ENCODE assay signal across 19 cellular contexts in the genomic region with DNA sequence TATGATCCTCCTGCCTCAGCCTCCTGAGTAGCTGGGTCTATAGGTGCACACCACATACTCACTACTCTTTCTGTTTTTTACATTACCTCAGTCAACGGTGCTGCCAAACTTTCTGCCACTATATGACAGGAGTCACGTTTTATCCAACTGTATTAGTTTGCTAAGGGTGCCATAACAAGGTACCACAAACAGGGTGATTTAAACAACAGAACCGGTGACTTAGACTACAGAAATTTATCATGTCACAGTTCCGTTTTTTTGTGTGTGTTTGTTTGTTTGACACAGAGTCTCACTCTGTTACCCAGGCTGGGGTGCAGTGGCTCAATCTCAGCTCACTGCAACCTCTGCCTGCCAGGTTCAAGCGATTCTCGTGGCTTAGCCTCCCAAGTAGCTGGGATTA. TPM values are rescaled to one million over a fixed set of nuclear protein-coding genes. Genes with fewer than 3 reads are reported as not detected.
DNase-seq lines count a peak whose midpoint lies in the region; ATAC-seq, FAIRE-seq and TF ChIP-seq lines count a peak whose summit lies in the region.
"Had no signal": no experiment of that assay in that cellular context is flagged by ENCODE, and none has a peak within 500 bp of the region (broad histone marks: within the 10 kb centered on the region; RNA-seq: fewer than 3 reads in every experiment).

No MANE protein-coding gene starts in this region.

- no peak for TF ChIP-seq CTCF in WTC11 (IDR thresholded peaks at IDR 0.05)
- no peak for TF ChIP-seq CTCF in endodermal cell (conservative IDR thresholded peaks at IDR 0.05)
- TF ChIP-seq CTCF in upper lobe of left lung (IDR thresholded peaks at IDR 0.05) = no peak
- no peak for TF ChIP-seq CTCF in upper lobe of right lung (IDR thresholded peaks at IDR 0.05)

- peaks cover 4% of the 10 kb centered on the region; the same call in 1 of the 2 replicates for H3K9me3 Mint-ChIP-seq in WTC11
- H3K9me3 Mint-ChIP-seq in endodermal cell = no peaks in the 10 kb centered on the region
- H3K9me3 Mint-ChIP-seq in stimulated activated memory B cell treated with anti-CD40 and anti-IgM and Interleukin-4, amounts not matched to agents 10 μg/mL and 1 μg/mL and 100 μg/mL, for 72 hours = no peaks in the 10 kb centered on the region

- intact Hi-C loops in upper lobe of right lung (cut with DNase I) = no loop called here

- no peak for TF ChIP-seq EP300 in upper lobe of left lung (IDR thresholded peaks at IDR 0.05)

- peaks cover 3% of the 10 kb centered on the region; the same call in 1 of the 2 replicates for H3K4me1 Mint-ChIP-seq in WTC11
- no peaks in the 10 kb centered on the region for H3K4me1 Mint-ChIP-seq in endodermal cell
- peaks cover 47% of the 10 kb centered on the region for H3K4me1 Mint-ChIP-seq in stimulated activated memory B cell treated with anti-CD40 and anti-IgM and Interleukin-4, amounts not matched to agents 10 μg/mL and 1 μg/mL and 100 μg/mL, for 72 hours

- CTCF ChIA-PET in WTC11 (lab: Charles Lee) = interaction anchor here (1.3 kb wide), 1 partner anchor 44 kb away, joined by 3 read pairs; no protein-coding TSS in a partner anchor

- no peak for DNase-seq in GM12892 (ENCODE audit: insufficient read length)
- no peak for DNase-seq in WTC11 (ENCODE audit: low spot score)
- peak; percentile 19 for DNase-seq in endodermal cell
- DNase-seq in upper lobe of left lung = no peak
- DNase-seq in NCI-H2081 treated with DMSO at 0.1 percent for 48 hours (lab: John Stamatoyannopoulos, UW) = no peak
- no peak for DNase-seq in upper lobe of right lung
- DNase-seq: 8988T; ACHN; C1 segment of cervical spinal cord; CD4-positive, alpha-beta T cell; DMS79; EL; HCEC 1CT; HFFc6 had no signal

- H3K27ac Mint-ChIP-seq in WTC11 = peak overlapping the region; percentile 5; the same call in 1 of the 2 replicates
- H3K27ac Mint-ChIP-seq in endodermal cell = no peak overlapping the region
- peak overlapping the region; percentile 10 for H3K27ac Mint-ChIP-seq in stimulated activated memory B cell treated with anti-CD40 and anti-IgM and Interleukin-4, amounts not matched to agents 10 μg/mL and 1 μg/mL and 100 μg/mL, for 72 hours
- H3K27ac Mint-ChIP-seq: B cell; CD4-positive, alpha-beta T cell; HFFc6 had no signal

- H3K4me3 Mint-ChIP-seq in WTC11 (no peak overlapping the region), endodermal cell (no peak overlapping the region)
- no peak overlapping the region for H3K4me3 Mint-ChIP-seq in stimulated activated memory B cell treated with anti-CD40 and anti-IgM and Interleukin-4, amounts not matched to agents 10 μg/mL and 1 μg/mL and 100 μg/mL, for 72 hours
- H3K4me3 Mint-ChIP-seq: B cell; CD4-positive, alpha-beta T cell; HFFc6 had no signal

- peaks cover 4% of the 10 kb centered on the region for H3K9me3 ChIP-seq in endodermal cell (ENCODE audit: control insufficient read depth, low read length)
- no peaks in the 10 kb centered on the region for H3K9me3 ChIP-seq in upper lobe of left lung
- H3K9me3 ChIP-seq in upper lobe of right lung = no peaks in the 10 kb centered on the region

- peak; percentile 66 for FAIRE-seq in GM12892 (lab: Jason Lieb, UNC)
- FAIRE-seq: G401.6, HepG2, HTR-8/SVneo had no signal

- no peak overlapping the region for H3K9ac ChIP-seq in endodermal cell (ENCODE audit: extremely low read depth, low read length, poor library complexity, severe bottlenecking)

- WGBS in endodermal cell (ENCODE audit: insufficient coverage in 1 of 2, insufficient read length in 1 of 2), 2 experiments = 92 to 95% methylated on average over 6 of the region's 6 CpGs
- 89 to 91% methylated on average over 6 of the region's 6 CpGs for WGBS in upper lobe of left lung, 2 donors

- H3K36me3 ChIP-seq in endodermal cell (ENCODE audit: control insufficient read depth, insufficient read depth, low read length) (no peaks in the 10 kb centered on the region), upper lobe of left lung (no peaks in the 10 kb centered on the region), upper lobe of right lung (no peaks in the 10 kb centered on the region)

- H3K27me3 Mint-ChIP-seq in WTC11 (ENCODE audit: low read depth) (no peaks in the 10 kb centered on the region; the same call in 1 of the 2 replicates), endodermal cell (ENCODE audit: insufficient read depth) (peaks cover 3% of the 10 kb centered on the region)
- H3K27me3 Mint-ChIP-seq in stimulated activated memory B cell treated with anti-CD40 and anti-IgM and Interleukin-4, amounts not matched to agents 10 μg/mL and 1 μg/mL and 100 μg/mL, for 72 hours = no peaks in the 10 kb centered on the region
- H3K27me3 Mint-ChIP-seq: B cell had no signal

- H3K36me3 Mint-ChIP-seq in WTC11 (no peaks in the 10 kb centered on the region), endodermal cell (ENCODE audit: low read depth) (no peaks in the 10 kb centered on the region)
- peaks cover 4% of the 10 kb centered on the region for H3K36me3 Mint-ChIP-seq in stimulated activated memory B cell treated with anti-CD40 and anti-IgM and Interleukin-4, amounts not matched to agents 10 μg/mL and 1 μg/mL and 100 μg/mL, for 72 hours

- POLR2A ChIA-PET in WTC11 (lab: Charles Lee) = no interaction called here

- ATAC-seq in WTC11 (no peak), upper lobe of left lung (ENCODE audit: low FRiP score in 2 of 2) (no peak), upper lobe of right lung (no peak)
- ATAC-seq in stimulated activated memory B cell treated with anti-CD40 and anti-IgM and Interleukin-4, amounts not matched to agents 10 μg/mL and 1 μg/mL and 100 μg/mL, for 72 hours = no peak

- no peaks in the 10 kb centered on the region for H3K27me3 ChIP-seq in endodermal cell (ENCODE audit: control insufficient read depth, insufficient read depth, low read length, poor library complexity, severe bottlenecking)
- H3K27me3 ChIP-seq in upper lobe of left lung = no peaks in the 10 kb centered on the region
- H3K27me3 ChIP-seq in upper lobe of right lung = no peaks in the 10 kb centered on the region

- H3K4me3 ChIP-seq in endodermal cell (ENCODE audit: low read length) = no peak overlapping the region
- no peak overlapping the region for H3K4me3 ChIP-seq in upper lobe of left lung
- no peak overlapping the region for H3K4me3 ChIP-seq in upper lobe of right lung

- H3K27ac ChIP-seq in endodermal cell (ENCODE audit: low read depth, low read length) (no peak overlapping the region), upper lobe of left lung (no peak overlapping the region), upper lobe of right lung (no peak overlapping the region)

- H3K4me1 ChIP-seq in endodermal cell (ENCODE audit: control insufficient read depth, insufficient read depth, low read length) = no peaks in the 10 kb centered on the region
- H3K4me1 ChIP-seq in upper lobe of left lung = peaks cover 0 to 4% (median under 1%) of the 10 kb centered on the region in 4 donors
- no peaks in the 10 kb centered on the region for H3K4me1 ChIP-seq in upper lobe of right lung

- TF ChIP-seq POLR2A in GM12892 (IDR thresholded peaks at IDR 0.05; ENCODE audit: low read depth, low read length) (no peak), upper lobe of left lung (IDR thresholded peaks at IDR 0.05) (no peak)

TF ChIP-seq in WTC11, 78 proteins besides CTCF, POLR2A, EP300 and RAD21 (continues in another document):
- TF ChIP-seq, protein P1, sequence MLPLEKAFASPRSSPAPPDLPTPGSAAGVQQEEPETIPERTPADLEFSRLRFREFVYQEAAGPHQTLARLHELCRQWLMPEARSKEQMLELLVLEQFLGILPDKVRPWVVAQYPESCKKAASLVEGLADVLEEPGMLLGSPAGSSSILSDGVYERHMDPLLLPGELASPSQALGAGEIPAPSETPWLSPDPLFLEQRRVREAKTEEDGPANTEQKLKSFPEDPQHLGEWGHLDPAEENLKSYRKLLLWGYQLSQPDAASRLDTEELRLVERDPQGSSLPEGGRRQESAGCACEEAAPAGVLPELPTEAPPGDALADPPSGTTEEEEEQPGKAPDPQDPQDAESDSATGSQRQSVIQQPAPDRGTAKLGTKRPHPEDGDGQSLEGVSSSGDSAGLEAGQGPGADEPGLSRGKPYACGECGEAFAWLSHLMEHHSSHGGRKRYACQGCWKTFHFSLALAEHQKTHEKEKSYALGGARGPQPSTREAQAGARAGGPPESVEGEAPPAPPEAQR (CRISPR knock-in tag; IDR thresholded peaks at IDR 0.05) = no peak
- TF ChIP-seq GRHL2 (CRISPR knock-in tag; IDR thresholded peaks at IDR 0.05; ENCODE audit: insufficient replicate concordance, severe bottlenecking) (no peak), ELF4 (CRISPR knock-in tag; IDR thresholded peaks at IDR 0.05; ENCODE audit: low read depth) (no peak), NR3C1 (CRISPR knock-in tag; conservative IDR thresholded peaks at IDR 0.05; ENCODE audit: low read depth) (no peak), ZNF423 (CRISPR knock-in tag; IDR thresholded peaks at IDR 0.05) (no peak)
- TF ChIP-seq, protein P2, sequence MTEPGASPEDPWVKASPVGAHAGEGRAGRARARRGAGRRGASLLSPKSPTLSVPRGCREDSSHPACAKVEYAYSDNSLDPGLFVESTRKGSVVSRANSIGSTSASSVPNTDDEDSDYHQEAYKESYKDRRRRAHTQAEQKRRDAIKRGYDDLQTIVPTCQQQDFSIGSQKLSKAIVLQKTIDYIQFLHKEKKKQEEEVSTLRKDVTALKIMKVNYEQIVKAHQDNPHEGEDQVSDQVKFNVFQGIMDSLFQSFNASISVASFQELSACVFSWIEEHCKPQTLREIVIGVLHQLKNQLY (CRISPR knock-in tag; IDR thresholded peaks at IDR 0.05) = no peak
- TF ChIP-seq, protein P3, sequence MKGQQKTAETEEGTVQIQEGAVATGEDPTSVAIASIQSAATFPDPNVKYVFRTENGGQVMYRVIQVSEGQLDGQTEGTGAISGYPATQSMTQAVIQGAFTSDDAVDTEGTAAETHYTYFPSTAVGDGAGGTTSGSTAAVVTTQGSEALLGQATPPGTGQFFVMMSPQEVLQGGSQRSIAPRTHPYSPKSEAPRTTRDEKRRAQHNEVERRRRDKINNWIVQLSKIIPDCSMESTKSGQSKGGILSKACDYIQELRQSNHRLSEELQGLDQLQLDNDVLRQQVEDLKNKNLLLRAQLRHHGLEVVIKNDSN (CRISPR knock-in tag; IDR thresholded peaks at IDR 0.05) = no peak
- TF ChIP-seq, protein P4, sequence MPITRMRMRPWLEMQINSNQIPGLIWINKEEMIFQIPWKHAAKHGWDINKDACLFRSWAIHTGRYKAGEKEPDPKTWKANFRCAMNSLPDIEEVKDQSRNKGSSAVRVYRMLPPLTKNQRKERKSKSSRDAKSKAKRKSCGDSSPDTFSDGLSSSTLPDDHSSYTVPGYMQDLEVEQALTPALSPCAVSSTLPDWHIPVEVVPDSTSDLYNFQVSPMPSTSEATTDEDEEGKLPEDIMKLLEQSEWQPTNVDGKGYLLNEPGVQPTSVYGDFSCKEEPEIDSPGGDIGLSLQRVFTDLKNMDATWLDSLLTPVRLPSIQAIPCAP (CRISPR knock-in tag; IDR thresholded peaks at IDR 0.05) = no peak

RNA-seq across cellular contexts. Expression of a gene that starts 6.3 kb away (rescaled TPM):
- 82.1 TPM for polyA plus RNA-seq in GM12892 (2012; ENCODE audit: missing spikeins)
- 24.1 to 27.8 TPM (median 27.6 TPM) in 3 replicates for total RNA-seq in WTC11 (2021)
- total RNA-seq in endodermal cell = 10 to 100 TPM; 28.8 to 30.7 TPM
- polyA plus RNA-seq in endodermal cell (2013, experiment 1 of 2) = 19.8 TPM
- 19.6 TPM for polyA plus RNA-seq in endodermal cell (2013, experiment 2 of 2)
- 10 to 100 TPM; 31.4 to 80.4 (median 50.2) TPM for total RNA-seq in upper lobe of left lung
- total RNA-seq in upper lobe of right lung = 61.5 TPM
